ENCODE assay signal across 2 cellular contexts in the genomic region with DNA sequence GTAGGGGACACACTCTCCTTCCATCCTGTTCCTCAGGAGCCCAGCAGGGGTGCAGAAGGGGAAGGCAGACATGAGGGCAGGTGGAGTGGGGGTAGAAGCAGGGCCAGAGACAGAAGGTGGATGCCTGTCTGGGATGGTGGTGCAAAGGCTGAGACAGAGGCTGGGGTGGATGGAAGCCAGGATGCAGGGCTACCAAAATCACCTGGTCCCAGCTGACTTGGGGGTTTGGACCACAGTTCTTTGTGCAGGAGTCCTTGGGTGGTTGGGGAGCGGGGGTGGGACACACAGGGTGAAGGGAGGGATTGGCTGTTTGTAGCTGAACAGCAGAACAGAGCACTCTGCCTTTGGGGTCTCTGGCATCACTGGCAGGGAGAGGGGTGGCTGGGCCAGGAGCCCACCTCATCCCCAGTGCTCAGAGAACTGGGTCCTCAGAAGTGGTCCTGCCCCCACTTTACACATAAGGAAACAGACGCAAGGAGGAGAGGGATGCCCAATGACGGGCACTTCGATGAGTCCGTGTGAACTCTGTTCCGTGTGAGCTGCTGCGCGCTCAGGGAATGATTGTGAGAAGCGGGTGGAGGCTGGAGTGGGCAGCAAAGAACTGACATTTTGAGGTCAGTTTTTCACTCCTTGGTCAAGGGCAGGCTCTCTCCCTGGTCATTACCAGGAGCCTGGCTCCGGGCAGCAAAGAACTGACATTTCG.
TF ChIP-seq lines count a peak whose summit lies in the region.

No MANE protein-coding gene starts in this region.

TF ChIP-seq in liver, 16 proteins besides CTCF, POLR2A, EP300 and RAD21:
- TF ChIP-seq JUND (IDR thresholded peaks at IDR 0.05) (no peak), FOXA2 (IDR thresholded peaks at IDR 0.05) (no peak), HNF4G (IDR thresholded peaks at IDR 0.05) (no peak), GABPA (IDR thresholded peaks at IDR 0.05 in 1 of 2, conservative IDR thresholded peaks at IDR 0.05 in 1 of 2) (no peak), YY1 (IDR thresholded peaks at IDR 0.05) (no peak), RXRA (IDR thresholded peaks at IDR 0.05) (no peak), FOXA1 (IDR thresholded peaks at IDR 0.05) (no peak)
- TF ChIP-seq, protein P1, sequence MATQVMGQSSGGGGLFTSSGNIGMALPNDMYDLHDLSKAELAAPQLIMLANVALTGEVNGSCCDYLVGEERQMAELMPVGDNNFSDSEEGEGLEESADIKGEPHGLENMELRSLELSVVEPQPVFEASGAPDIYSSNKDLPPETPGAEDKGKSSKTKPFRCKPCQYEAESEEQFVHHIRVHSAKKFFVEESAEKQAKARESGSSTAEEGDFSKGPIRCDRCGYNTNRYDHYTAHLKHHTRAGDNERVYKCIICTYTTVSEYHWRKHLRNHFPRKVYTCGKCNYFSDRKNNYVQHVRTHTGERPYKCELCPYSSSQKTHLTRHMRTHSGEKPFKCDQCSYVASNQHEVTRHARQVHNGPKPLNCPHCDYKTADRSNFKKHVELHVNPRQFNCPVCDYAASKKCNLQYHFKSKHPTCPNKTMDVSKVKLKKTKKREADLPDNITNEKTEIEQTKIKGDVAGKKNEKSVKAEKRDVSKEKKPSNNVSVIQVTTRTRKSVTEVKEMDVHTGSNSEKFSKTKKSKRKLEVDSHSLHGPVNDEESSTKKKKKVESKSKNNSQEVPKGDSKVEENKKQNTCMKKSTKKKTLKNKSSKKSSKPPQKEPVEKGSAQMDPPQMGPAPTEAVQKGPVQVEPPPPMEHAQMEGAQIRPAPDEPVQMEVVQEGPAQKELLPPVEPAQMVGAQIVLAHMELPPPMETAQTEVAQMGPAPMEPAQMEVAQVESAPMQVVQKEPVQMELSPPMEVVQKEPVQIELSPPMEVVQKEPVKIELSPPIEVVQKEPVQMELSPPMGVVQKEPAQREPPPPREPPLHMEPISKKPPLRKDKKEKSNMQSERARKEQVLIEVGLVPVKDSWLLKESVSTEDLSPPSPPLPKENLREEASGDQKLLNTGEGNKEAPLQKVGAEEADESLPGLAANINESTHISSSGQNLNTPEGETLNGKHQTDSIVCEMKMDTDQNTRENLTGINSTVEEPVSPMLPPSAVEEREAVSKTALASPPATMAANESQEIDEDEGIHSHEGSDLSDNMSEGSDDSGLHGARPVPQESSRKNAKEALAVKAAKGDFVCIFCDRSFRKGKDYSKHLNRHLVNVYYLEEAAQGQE (IDR thresholded peaks at IDR 0.05), result no peak

TF ChIP-seq in HepG2, 621 proteins besides CTCF, POLR2A, EP300 and RAD21:
- TF ChIP-seq THAP11 (CRISPR knock-in tag; IDR thresholded peaks at IDR 0.05) (no peak), YEATS4 (CRISPR knock-in tag; IDR thresholded peaks at IDR 0.05; ENCODE audit: borderline replicate concordance) (no peak), ZNF138 (CRISPR knock-in tag; IDR thresholded peaks at IDR 0.05; ENCODE audit: low read depth) (no peak), ZNF383 (CRISPR knock-in tag; IDR thresholded peaks at IDR 0.05; ENCODE audit: borderline replicate concordance) (no peak), ZSCAN21 (CRISPR knock-in tag; IDR thresholded peaks at IDR 0.05; ENCODE audit: borderline replicate concordance) (no peak), PHB2 (IDR thresholded peaks at IDR 0.05; ENCODE audit: partially characterized antibody) (no peak), ZNF619 (CRISPR knock-in tag; IDR thresholded peaks at IDR 0.05) (no peak)
- TF ChIP-seq, protein P2, sequence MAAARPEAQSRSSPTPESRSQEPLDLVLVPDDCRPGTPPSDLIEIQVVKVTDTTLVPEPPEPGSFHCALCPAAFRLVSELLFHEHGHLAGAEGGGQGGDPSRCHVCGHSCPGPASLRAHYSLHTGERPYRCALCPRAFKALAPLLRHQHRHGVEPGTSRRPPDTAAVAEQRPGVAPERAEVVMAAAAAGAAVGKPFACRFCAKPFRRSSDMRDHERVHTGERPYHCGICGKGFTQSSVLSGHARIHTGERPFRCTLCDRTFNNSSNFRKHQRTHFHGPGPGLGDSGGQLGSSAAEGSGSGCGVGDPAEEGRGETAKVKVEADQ (CRISPR knock-in tag; IDR thresholded peaks at IDR 0.05; ENCODE audit: borderline replicate concordance), result no peak
TF ChIP-seq in HepG2: peak in this region for 0.
